In genomic region chr15:64713592-64713991, GRCh38 we compare ENCODE assay signal across 1 cellular context.
TF ChIP-seq lines count a peak whose summit lies in the region.

No MANE protein-coding gene starts in this region.

TF ChIP-seq in liver, 16 proteins besides CTCF, POLR2A, EP300 and RAD21 (continued from another document):
- no peak for TF ChIP-seq REST (IDR thresholded peaks at IDR 0.05)
